Comparison of ENCODE assay signal across 19 cellular contexts in genomic region chr7:139704308-139704879, GRCh38.
A peak's percentile ranks its signal among the peaks of the same experiment; 100 is the strongest.
DNase-seq lines count a peak whose midpoint lies in the region; ATAC-seq and TF ChIP-seq lines count a peak whose summit lies in the region.
"Had no signal": no experiment of that assay in that cellular context is flagged by ENCODE, and none has a peak within 500 bp of the region (broad histone marks: within the 10 kb centered on the region; RNA-seq: fewer than 3 reads in every experiment).

No MANE protein-coding gene starts in this region.

- no peaks in the 10 kb centered on the region for H3K9me3 ChIP-seq in heart left ventricle
- H3K9me3 ChIP-seq in liver (ENCODE audit: control insufficient read depth in 4 of 4, low read length in 3 of 4), result no peaks in the 10 kb centered on the region
- H3K9me3 ChIP-seq: body of pancreas, Peyer's patch had no signal

- no peak for TF ChIP-seq POLR2A in heart left ventricle (IDR thresholded peaks at IDR 0.05)

- intact Hi-C loops in heart left ventricle (cut with DNase I) (loop anchor here in 3 of 10 donors (5.0 to 10.0 kb wide), 3 partner anchors 33 to 70 kb away; partner anchors contain the start of gene HIPK2 (in 1 of the 3)), cardiac septum (cut with DNase I) (no loop called here)

- no peak overlapping the region for H3K9ac ChIP-seq in liver (ENCODE audit: low read depth in 1 of 2, low read length in 2 of 2)

- TF ChIP-seq CTCF in heart left ventricle (IDR thresholded peaks at IDR 0.05) (no peak), VCaP (conservative IDR thresholded peaks at IDR 0.05) (no peak), liver (IDR thresholded peaks at IDR 0.05; ENCODE audit: low read depth, low read length, missing input control) (no peak)

- H3K4me1 ChIP-seq in heart left ventricle (peaks cover 17 to 100% (median 64%) of the 10 kb centered on the region in 12 donors), liver (ENCODE audit: control insufficient read depth in 4 of 4, insufficient read depth in 4 of 4, low read length in 3 of 4) (peaks cover 10 to 44% (median 26%) of the 10 kb centered on the region in 4 donors)
- H3K4me1 ChIP-seq: Peyer's patch had no signal

- 49 to 65% (median 57%) methylated on average over 8 of the region's 8 CpGs for WGBS in heart left ventricle, 4 donors
- 85% methylated on average over 8 of the region's 8 CpGs for WGBS in liver

- H3K36me3 ChIP-seq in heart left ventricle (peaks cover 0 to 55% (median 10%) of the 10 kb centered on the region in 9 donors), liver (ENCODE audit: control insufficient read depth in 4 of 4, insufficient read depth in 3 of 4, low read depth in 1 of 4, low read length in 3 of 4) (peaks cover 3 to 24% (median 15%) of the 10 kb centered on the region in 4 donors)

- H3K27ac ChIP-seq in heart left ventricle, result peak overlapping the region in 10 of 12 donors; percentile 6 to 87 (median 43)
- H3K27ac ChIP-seq in VCaP, result peak overlapping the region; percentile 7
- H3K27ac ChIP-seq in liver (ENCODE audit: low read depth in 1 of 2, low read length in 2 of 2), result peak overlapping the region; percentile 19 to 45
- peak overlapping the region; percentile 70 for H3K27ac ChIP-seq in temporal lobe (ENCODE audit: low read depth, low read length)
- H3K27ac ChIP-seq: body of pancreas had no signal

- H3K4me3 ChIP-seq in heart left ventricle, result no peak overlapping the region
- H3K4me3 ChIP-seq in liver (ENCODE audit: low read depth in 1 of 3, low read length in 3 of 3), result no peak overlapping the region
- H3K4me3 ChIP-seq: body of pancreas, Peyer's patch had no signal

- TF ChIP-seq RAD21 in liver (IDR thresholded peaks at IDR 0.05), result no peak

- no peak for ATAC-seq in heart left ventricle
- ATAC-seq in HG02610 (IDR thresholded peaks at IDR 0.05; ENCODE audit: unreplicated experiment), result no peak
- no peak for ATAC-seq in HG03025 (IDR thresholded peaks at IDR 0.05; ENCODE audit: low FRiP score, unreplicated experiment)
- ATAC-seq: activated naive CD8-positive, alpha-beta T cell treated with anti-CD3 and anti-CD28 coated beads, Interleukin-2, amount 50 U/mL, for 24 hours; body of pancreas had no signal

- DNase-seq in heart left ventricle (no peak), cardiac septum (ENCODE audit: low spot score) (no peak), kidney glomerular epithelial cell (lab: John Stamatoyannopoulos, UW) (no peak)
- DNase-seq: activated CD4-positive, alpha-beta T cell treated with anti-CD3 and anti-CD28 coated beads, Interleukin-2, amount 10 ng/mL, durations not matched to agents 7 days and 5 days; activated effector memory CD4-positive, alpha-beta T cell treated with anti-CD3 and anti-CD28 coated beads, Interleukin-2, amount 50 U/mL, for 16 hours; activated naive CD8-positive, alpha-beta T cell treated with anti-CD3 and anti-CD28 coated beads, Interleukin-2, amount 50 U/mL, for 24 hours; body of pancreas; C1 segment of cervical spinal cord; GOT3; NCI-H510A; NK-92 treated with Interleukin-12 subunit alpha and Interleukin-12 subunit beta, amount 100 ng/mL, for 24 hours; stimulated activated CD4-positive, alpha-beta T cell treated with anti-CD3 and anti-CD28 coated beads, Interleukin-2, amount 100 ng/mL, for 48 hours; trophoblast cell had no signal

- H3K27me3 ChIP-seq in heart left ventricle, result no peaks in the 10 kb centered on the region
- H3K27me3 ChIP-seq in liver (ENCODE audit: control insufficient read depth in 4 of 4, insufficient read depth in 4 of 4, low read length in 3 of 4), result no peaks in the 10 kb centered on the region
- H3K27me3 ChIP-seq: body of pancreas, Peyer's patch had no signal

TF ChIP-seq in liver, 16 proteins besides CTCF, POLR2A, EP300 and RAD21:
- TF ChIP-seq FOXA2 (IDR thresholded peaks at IDR 0.05) (no peak), RXRA (IDR thresholded peaks at IDR 0.05) (no peak), GABPA (IDR thresholded peaks at IDR 0.05 in 1 of 2, conservative IDR thresholded peaks at IDR 0.05 in 1 of 2) (no peak), HNF4G (IDR thresholded peaks at IDR 0.05) (no peak), MAX (IDR thresholded peaks at IDR 0.05) (no peak)
- TF ChIP-seq, protein P1, sequence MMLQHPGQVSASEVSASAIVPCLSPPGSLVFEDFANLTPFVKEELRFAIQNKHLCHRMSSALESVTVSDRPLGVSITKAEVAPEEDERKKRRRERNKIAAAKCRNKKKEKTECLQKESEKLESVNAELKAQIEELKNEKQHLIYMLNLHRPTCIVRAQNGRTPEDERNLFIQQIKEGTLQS (IDR thresholded peaks at IDR 0.05), result no peak
TF ChIP-seq in liver: peak in this region for 0.

Comparison
In these comparisons a context has a peak if more than half of its experiments do, and no peak if none do; other contexts are left out.
1. H3K27ac ChIP-seq: peak in every context shown above with its lines; median percentile 70 in temporal lobe; 43 in heart left ventricle; 32 in liver; 7 in VCaP.